In genomic region chr5:180494510-180495181, GRCh38 we compare ENCODE assay signal across 1 cellular context.
TF ChIP-seq lines count a peak whose summit lies in the region.

No MANE protein-coding gene starts in this region.

TF ChIP-seq in H1, 55 proteins besides CTCF, POLR2A, EP300 and RAD21 (continued from another document):
- TF ChIP-seq ATF2 (IDR thresholded peaks at IDR 0.05; ENCODE audit: low read length) (no peak), SP2 (IDR thresholded peaks at IDR 0.05; ENCODE audit: low read length) (no peak)
